ENCODE assay signal across 13 cellular contexts in the genomic region with DNA sequence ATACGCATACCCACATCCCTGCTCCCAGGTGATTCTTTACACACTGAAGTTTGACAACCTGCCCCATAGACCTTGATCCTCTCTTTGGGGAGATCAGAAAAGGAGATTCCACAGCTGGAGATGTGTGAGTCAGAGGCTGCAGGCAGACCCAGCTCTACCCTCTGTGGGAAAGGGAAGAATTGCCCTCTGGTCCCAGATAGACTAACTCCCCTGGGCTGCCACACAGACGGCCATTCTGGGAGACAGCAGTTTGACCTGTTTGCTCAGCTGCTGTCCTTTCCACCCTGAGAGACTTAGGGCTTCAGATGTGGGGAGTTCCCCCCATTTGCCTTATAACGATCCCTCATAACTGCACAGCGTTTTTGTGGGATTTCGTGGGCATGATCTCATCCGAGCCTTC. TPM values are rescaled to one million over a fixed set of nuclear protein-coding genes. Genes with fewer than 3 reads are reported as not detected.
DNase-seq lines count a peak whose midpoint lies in the region; ATAC-seq, FAIRE-seq and TF ChIP-seq lines count a peak whose summit lies in the region.
"Had no signal": no experiment of that assay in that cellular context is flagged by ENCODE, and none has a peak within 500 bp of the region (broad histone marks: within the 10 kb centered on the region; RNA-seq: fewer than 3 reads in every experiment).

No MANE protein-coding gene starts in this region.

- intact Hi-C loops in kidney (cut with DNase I), result no loop called here

- peaks cover 21% of the 10 kb centered on the region for H3K4me1 ChIP-seq in astrocyte (ENCODE audit: insufficient read depth, low read length)
- peaks cover 0 to 18% of the 10 kb centered on the region in 2 donors for H3K4me1 ChIP-seq in kidney (ENCODE audit: control insufficient read depth in 1 of 2, insufficient read depth in 1 of 2, low read depth in 1 of 2, low read length in 2 of 2)

- peak overlapping the region; percentile 37 for H3K4me2 ChIP-seq in astrocyte (ENCODE audit: low read length)
- H3K4me2 ChIP-seq: SK-N-SH had no signal

- H3K79me2 ChIP-seq in astrocyte (ENCODE audit: insufficient read depth, low read length), result no peaks in the 10 kb centered on the region
- H3K79me2 ChIP-seq: parathyroid adenoma had no signal

- no peak overlapping the region for H3K9ac ChIP-seq in astrocyte (ENCODE audit: low read length)
- no peak overlapping the region for H3K9ac ChIP-seq in kidney (ENCODE audit: low read length in 2 of 2)
- H3K9ac ChIP-seq: parathyroid adenoma, SK-N-SH had no signal

- H3K36me3 ChIP-seq in astrocyte (ENCODE audit: insufficient read depth, low read length), result no peaks in the 10 kb centered on the region
- H3K36me3 ChIP-seq in kidney (ENCODE audit: control insufficient read depth in 1 of 2, insufficient read depth in 2 of 2, low read length in 2 of 2), result no peaks in the 10 kb centered on the region

- no peaks in the 10 kb centered on the region for H4K20me1 ChIP-seq in astrocyte (ENCODE audit: insufficient read depth, low read length)

- H3K27me3 Mint-ChIP-seq in astrocyte (ENCODE audit: low read depth, unreplicated experiment), result peaks cover 18% of the 10 kb centered on the region

- H3K4me3 Mint-ChIP-seq in astrocyte (ENCODE audit: unreplicated experiment), result peak overlapping the region; percentile 20
- H3K4me3 Mint-ChIP-seq: stimulated activated naive CD8-positive, alpha-beta T cell treated with anti-CD3 and anti-CD28 coated beads, Interleukin-15, Interleukin-2, amounts not matched to agents 100 ng/mL and 50 ng/mL, for 24 hours had no signal

- DNase-seq in A172 (ENCODE audit: low spot score), result peak; percentile 44
- DNase-seq in HT1080 (ENCODE audit: low read depth), result peak; percentile 20
- DNase-seq in astrocyte (ENCODE audit: low read depth), result no peak
- peak; percentile 27 for DNase-seq in kidney
- DNase-seq in C1 segment of cervical spinal cord (lab: John Stamatoyannopoulos, UW), result no peak
- no peak for DNase-seq in stimulated activated CD4-positive, alpha-beta T cell treated with anti-CD3 and anti-CD28 coated beads, Interleukin-4, amount 100 ng/mL, for 4 hours
- no peak for DNase-seq in putamen (ENCODE audit: low spot score)
- DNase-seq: activated naive CD4-positive, alpha-beta T cell treated with Interleukin-2 at 50 U/mL for 16 hours; SK-N-SH had no signal

- H3K27me3 ChIP-seq in astrocyte (ENCODE audit: insufficient read depth, low read length), result peaks cover 18% of the 10 kb centered on the region

- H3K27ac ChIP-seq in astrocyte (ENCODE audit: low read depth, low read length) (no peak overlapping the region), kidney (ENCODE audit: low read depth in 2 of 2, low read length in 2 of 2) (no peak overlapping the region)
- H3K27ac ChIP-seq: parathyroid adenoma had no signal

- no peaks in the 10 kb centered on the region for H3K36me3 Mint-ChIP-seq in astrocyte (ENCODE audit: low read depth, unreplicated experiment)

- no peak for ATAC-seq in HG03521 (IDR thresholded peaks at IDR 0.05; ENCODE audit: unreplicated experiment)

- H3K4me1 Mint-ChIP-seq in astrocyte (ENCODE audit: low read depth, unreplicated experiment), result peaks cover 20% of the 10 kb centered on the region

- H2AFZ ChIP-seq in astrocyte (ENCODE audit: low read depth, low read length), result no peak overlapping the region
- H2AFZ ChIP-seq: parathyroid adenoma had no signal

- H3K4me3 ChIP-seq in astrocyte (ENCODE audit: insufficient read depth, low read depth, low read length), result no peak overlapping the region
- H3K4me3 ChIP-seq in kidney (ENCODE audit: low read length in 2 of 2), result no peak overlapping the region

- TF ChIP-seq CTCF in astrocyte (IDR thresholded peaks at IDR 0.05; ENCODE audit: insufficient read depth, low read depth, low read length) (no peak), kidney (IDR thresholded peaks at IDR 0.05; ENCODE audit: borderline replicate concordance, extremely low read depth, insufficient read depth) (no peak)

- no peak for FAIRE-seq in astrocyte (lab: Jason Lieb, UNC)
- FAIRE-seq in kidney (lab: Jason Lieb, UNC), result no peak

- H3K9me3 ChIP-seq in astrocyte (ENCODE audit: insufficient read depth, low read depth, low read length), result no peaks in the 10 kb centered on the region
- no peaks in the 10 kb centered on the region for H3K9me3 ChIP-seq in kidney (ENCODE audit: control insufficient read depth in 1 of 2, low read length in 2 of 2)
- H3K9me3 ChIP-seq: SK-N-SH had no signal

- peak overlapping the region; percentile 6 for H3K27ac Mint-ChIP-seq in astrocyte (ENCODE audit: unreplicated experiment)

- peaks cover 2% of the 10 kb centered on the region for H3K9me3 Mint-ChIP-seq in astrocyte (ENCODE audit: unreplicated experiment)
- H3K9me3 Mint-ChIP-seq: stimulated activated naive CD8-positive, alpha-beta T cell treated with anti-CD3 and anti-CD28 coated beads, Interleukin-15, Interleukin-2, amounts not matched to agents 100 ng/mL and 50 ng/mL, for 24 hours had no signal

RNA-seq across cellular contexts. Expression of a gene that starts 14.0 kb away (rescaled TPM):
- total RNA-seq in A172 (2014; rRNA removed; shearing (Covaris generic)), result not detected in 2 replicates
- total RNA-seq in HT1080 (2014; rRNA removed; shearing (Covaris generic)), result 0.03 TPM in 2 replicates
- polyA plus RNA-seq in HT1080 (2015; cell fraction: cytosol; rRNA removed), result not detected in 2 replicates
- 0.01 TPM in 1 of 2 replicates, not detected in the other for polyA plus RNA-seq in HT1080 (2015; cell fraction: nucleus; rRNA removed)
- total RNA-seq in astrocyte (0.79 and 0.82 TPM in 2 replicates), kidney (13.1 TPM)
- polyA plus RNA-seq in kidney (ENCODE audit: insufficient read depth, low read depth, low replicate concordance), result 6.8 TPM
- total RNA-seq: dermis microvascular lymphatic vessel endothelial cell had no signal
- polyA plus RNA-seq: SK-N-SH had no signal

RNA-seq across cellular contexts. Expression of a gene that starts 48.5 kb away (rescaled TPM):
- not detected in 2 replicates for total RNA-seq in A172 (2014; rRNA removed; shearing (Covaris generic))
- total RNA-seq in HT1080 (2014; rRNA removed; shearing (Covaris generic)), result not detected in 2 replicates
- polyA plus RNA-seq in HT1080 (2015; cell fraction: cytosol; rRNA removed), result not detected in 2 replicates
- 0.10 and 0.60 TPM in 2 replicates for polyA plus RNA-seq in HT1080 (2015; cell fraction: nucleus; rRNA removed)
- not detected in 2 replicates for total RNA-seq in astrocyte
- total RNA-seq in kidney, result 0.63 TPM
- not detected for polyA plus RNA-seq in kidney (ENCODE audit: insufficient read depth, low read depth, low replicate concordance)
- total RNA-seq: dermis microvascular lymphatic vessel endothelial cell had no signal
- polyA plus RNA-seq: SK-N-SH had no signal

Comparison
In these comparisons a context has a peak if more than half of its experiments do, and no peak if none do; other contexts are left out.
1. DNase-seq: peak in A172 (single experiment), HT1080 (single experiment) and kidney (single experiment); none in astrocyte (single experiment), C1 segment of cervical spinal cord (0 of 14), stimulated activated CD4-positive, alpha-beta T cell treated with anti-CD3 and anti-CD28 coated beads, Interleukin-4, amount 100 ng/mL, for 4 hours (0 of 2) and putamen (single experiment).